In the genomic region with DNA sequence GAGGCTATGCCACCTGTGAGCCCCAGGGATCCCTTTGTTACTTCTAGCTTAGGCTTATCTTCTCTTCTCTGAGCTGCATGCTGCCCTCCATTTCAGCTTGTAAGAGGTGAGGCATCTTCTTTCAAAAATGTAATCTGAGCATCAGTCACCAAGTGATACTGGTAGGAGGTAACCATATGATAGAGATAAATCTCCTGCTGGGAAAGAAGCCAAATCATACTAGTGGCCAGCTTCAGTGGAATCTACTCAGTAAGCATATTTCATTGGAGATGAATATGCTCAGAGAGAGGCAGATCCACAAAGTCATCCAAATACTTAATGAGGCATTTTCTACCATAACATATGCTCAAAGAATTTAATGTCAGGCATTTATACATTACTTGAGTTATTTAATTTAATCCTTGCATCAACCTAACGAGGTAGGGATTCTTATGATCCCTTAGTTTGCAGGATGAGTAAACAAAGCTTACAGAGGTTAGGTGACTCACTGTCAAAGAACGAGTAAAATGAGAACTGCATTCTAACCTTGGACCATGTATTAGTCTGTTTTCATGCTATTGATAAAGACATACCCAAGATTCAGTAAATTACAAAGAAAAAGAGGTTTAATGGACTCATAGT, we compare ENCODE assay signal across 23 cellular contexts. TPM values are rescaled to one million over a fixed set of nuclear protein-coding genes. Genes with fewer than 3 reads are reported as not detected.
A peak's percentile ranks its signal among the peaks of the same experiment; 100 is the strongest.
DNase-seq lines count a peak whose midpoint lies in the region; ATAC-seq, FAIRE-seq and TF ChIP-seq lines count a peak whose summit lies in the region.
"Had no signal": no experiment of that assay in that cellular context is flagged by ENCODE, and none has a peak within 500 bp of the region (broad histone marks: within the 10 kb centered on the region; RNA-seq: fewer than 3 reads in every experiment).

No MANE protein-coding gene starts in this region.

- dilution Hi-C loops in endothelial cell of umbilical vein (cut with MboI; ENCODE audit: extremely low pct_ligation_motif_present, low sequenced_read_pairs): no loop called here

- no peak overlapping the region for H3K4me3 Mint-ChIP-seq in HFFc6
- H3K4me3 Mint-ChIP-seq in activated CD4-positive, alpha-beta T cell treated with anti-CD3 and anti-CD28 coated beads, Interleukin-2, amount 10 ng/mL, durations not matched to agents 24 days and 14 days: no peak overlapping the region

- H3K27ac ChIP-seq in RWPE1: peak overlapping the region; percentile 20; the same call in 1 of the 2 replicates
- no peak overlapping the region for H3K27ac ChIP-seq in endothelial cell of umbilical vein (ENCODE audit: insufficient read depth, low read depth, low read length)
- H3K27ac ChIP-seq: esophagus muscularis mucosa, neutrophil, right atrium auricular region had no signal

- no TSS peak for BruUV-seq in endothelial cell of umbilical vein (replicated peaks; lab: Mats Ljungman, UMichigan)

- DNase-seq in A172 (ENCODE audit: low spot score): peak; percentile 87
- peak; percentile 31 for DNase-seq in HFFc6
- DNase-seq in RWPE1 (ENCODE audit: low spot score): peak; percentile 67
- DNase-seq in endothelial cell of umbilical vein (ENCODE audit: low read depth, low spot score): no peak
- no peak for DNase-seq in activated CD4-positive, alpha-beta T cell treated with anti-CD3 and anti-CD28 coated beads, Interleukin-2, amount 10 ng/mL, durations not matched to agents 24 days and 14 days
- DNase-seq in NCI-H187 treated with DMSO at 0.1 percent for 48 hours (lab: John Stamatoyannopoulos, UW): no peak
- DNase-seq in H7: no peak
- DNase-seq: activated CD4-positive, CD25-positive, alpha-beta regulatory T cell; activated effector memory CD4-positive, alpha-beta T cell treated with Interleukin-2 at 50 U/mL for 16 hours; CD8-positive, alpha-beta memory T cell; dermis blood vessel endothelial cell; GOT3; hypothalamus; MG63; mucosa of descending colon; NCI-H2029; NCI-H82 had no signal

- H4K20me1 ChIP-seq in endothelial cell of umbilical vein (replicated peaks; ENCODE audit: control insufficient read depth, extremely low read depth, insufficient read depth, low read length): no peaks in the 10 kb centered on the region

- no peaks in the 10 kb centered on the region for H3K36me3 Mint-ChIP-seq in HFFc6 (ENCODE audit: low read depth)
- no peaks in the 10 kb centered on the region for H3K36me3 Mint-ChIP-seq in activated CD4-positive, alpha-beta T cell treated with anti-CD3 and anti-CD28 coated beads, Interleukin-2, amount 10 ng/mL, durations not matched to agents 24 days and 14 days (ENCODE audit: low read depth)
- H3K36me3 Mint-ChIP-seq: CD8-positive, alpha-beta memory T cell had no signal

- no peaks in the 10 kb centered on the region for H3K79me2 ChIP-seq in endothelial cell of umbilical vein (ENCODE audit: control insufficient read depth, insufficient read depth, low read length)

- no peak for ATAC-seq in GM18520 (IDR thresholded peaks at IDR 0.05; ENCODE audit: unreplicated experiment)
- ATAC-seq: mucosa of descending colon had no signal

- no peak for FAIRE-seq in endothelial cell of umbilical vein (lab: Jason Lieb, UNC)
- FAIRE-seq: GM12892 had no signal

- H3K9me1 ChIP-seq in endothelial cell of umbilical vein (replicated peaks; ENCODE audit: control insufficient read depth, extremely low read depth, insufficient read depth, low read length): no peaks in the 10 kb centered on the region

- POLR2A ChIA-PET in RWPE1 (lab: Yijun Ruan, JAX; ENCODE audit: low non-redundant PET) (no interaction called here), endothelial cell of umbilical vein (lab: Charles Lee) (no interaction called here)

- intact Hi-C loops in endothelial cell of umbilical vein (cut with micrococcal nuclease): no loop called here
- intact Hi-C loops in activated CD4-positive, alpha-beta T cell treated with anti-CD3 and anti-CD28 coated beads, Interleukin-2, amount 10 ng/mL, durations not matched to agents 24 days and 14 days (cut with micrococcal nuclease): no loop called here

- peaks cover 10% of the 10 kb centered on the region for H3K4me1 Mint-ChIP-seq in HFFc6 (ENCODE audit: low read depth)
- no peaks in the 10 kb centered on the region for H3K4me1 Mint-ChIP-seq in activated CD4-positive, alpha-beta T cell treated with anti-CD3 and anti-CD28 coated beads, Interleukin-2, amount 10 ng/mL, durations not matched to agents 24 days and 14 days
- H3K4me1 Mint-ChIP-seq: CD8-positive, alpha-beta memory T cell had no signal

- CTCF ChIA-PET in RWPE1 (lab: Yijun Ruan, JAX) (interaction anchor here (0.5 to 0.6 kb wide), 2 partner anchors 474 to 1000 kb away, joined by 3 read pairs; no protein-coding TSS in a partner anchor), endothelial cell of umbilical vein (lab: Charles Lee) (interaction anchor here (0.9 kb wide), 1 partner anchor 57 kb away, joined by 4 read pairs; no protein-coding TSS in a partner anchor)

- H3K27me3 Mint-ChIP-seq in HFFc6 (ENCODE audit: insufficient read depth): peaks cover 4% of the 10 kb centered on the region; the same call in 1 of the 2 replicates
- H3K27me3 Mint-ChIP-seq in activated CD4-positive, alpha-beta T cell treated with anti-CD3 and anti-CD28 coated beads, Interleukin-2, amount 10 ng/mL, durations not matched to agents 24 days and 14 days: no peaks in the 10 kb centered on the region

- peaks cover 0 to 2% of the 10 kb centered on the region in 2 experiments for H3K27me3 ChIP-seq in endothelial cell of umbilical vein (ENCODE audit: control insufficient read depth in 2 of 2, insufficient read depth in 2 of 2, low read length in 2 of 2)
- no peaks in the 10 kb centered on the region for H3K27me3 ChIP-seq in H7 (ENCODE audit: control insufficient read depth, insufficient read depth, low read length)
- H3K27me3 ChIP-seq: esophagus muscularis mucosa, MG63, neutrophil, right atrium auricular region had no signal

- H3K4me2 ChIP-seq in endothelial cell of umbilical vein (ENCODE audit: insufficient read depth, low read length): no peak overlapping the region

- H3K9me3 Mint-ChIP-seq in HFFc6: no peaks in the 10 kb centered on the region
- no peaks in the 10 kb centered on the region for H3K9me3 Mint-ChIP-seq in activated CD4-positive, alpha-beta T cell treated with anti-CD3 and anti-CD28 coated beads, Interleukin-2, amount 10 ng/mL, durations not matched to agents 24 days and 14 days

- no peak overlapping the region for H2AFZ ChIP-seq in endothelial cell of umbilical vein (ENCODE audit: low read depth, low read length)

- no peaks in the 10 kb centered on the region for H3K9me3 ChIP-seq in endothelial cell of umbilical vein (replicated peaks; ENCODE audit: control insufficient read depth, insufficient read depth, low read length)
- H3K9me3 ChIP-seq: esophagus muscularis mucosa, MG63, mucosa of descending colon, neutrophil, right atrium auricular region had no signal

- TF ChIP-seq CTCF in HFFc6 (IDR thresholded peaks at IDR 0.05) (no peak), RWPE1 (conservative IDR thresholded peaks at IDR 0.05; ENCODE audit: low read depth) (no peak), endothelial cell of umbilical vein (IDR thresholded peaks at IDR 0.05; ENCODE audit: extremely low read depth in 1 of 2, insufficient read depth in 1 of 2, low read depth in 1 of 2, low read length in 2 of 2) (no peak)

- no peak overlapping the region for H3K27ac Mint-ChIP-seq in HFFc6
- H3K27ac Mint-ChIP-seq in activated CD4-positive, alpha-beta T cell treated with anti-CD3 and anti-CD28 coated beads, Interleukin-2, amount 10 ng/mL, durations not matched to agents 24 days and 14 days: no peak overlapping the region
- H3K27ac Mint-ChIP-seq: CD8-positive, alpha-beta memory T cell had no signal

- no peaks in the 10 kb centered on the region for H3K4me1 ChIP-seq in endothelial cell of umbilical vein (ENCODE audit: control insufficient read depth, extremely low read depth, insufficient read depth, low read length)
- H3K4me1 ChIP-seq: esophagus muscularis mucosa, right atrium auricular region had no signal

- no peak overlapping the region for H3K9ac ChIP-seq in endothelial cell of umbilical vein (replicated peaks; ENCODE audit: extremely low read depth, insufficient read depth, low read length)

- H3K36me3 ChIP-seq in endothelial cell of umbilical vein (ENCODE audit: control insufficient read depth in 2 of 2, extremely low read depth in 1 of 2, insufficient read depth in 2 of 2, low read length in 2 of 2) (no peaks in the 10 kb centered on the region), H7 (replicated peaks; ENCODE audit: control insufficient read depth, insufficient read depth, low read length) (no peaks in the 10 kb centered on the region)
- H3K36me3 ChIP-seq: esophagus muscularis mucosa, MG63, neutrophil, right atrium auricular region had no signal

- H3K4me3 ChIP-seq in endothelial cell of umbilical vein (replicated peaks in 1 of 3; ENCODE audit: insufficient read depth in 1 of 3, low read depth in 1 of 3, low read length in 3 of 3) (no peak overlapping the region), H7 (ENCODE audit: insufficient read depth, low read depth, low read length) (no peak overlapping the region)
- H3K4me3 ChIP-seq: esophagus muscularis mucosa, MG63, mucosa of descending colon, right atrium auricular region had no signal

- TF ChIP-seq POLR2A in endothelial cell of umbilical vein (IDR thresholded peaks at IDR 0.05; ENCODE audit: low read depth, low read length): no peak

TF ChIP-seq in endothelial cell of umbilical vein, 7 proteins besides CTCF, POLR2A, EP300 and RAD21:
- TF ChIP-seq POLR2AphosphoS5 (IDR thresholded peaks at IDR 0.05; ENCODE audit: insufficient read depth, low read depth, low read length) (no peak), FOS (IDR thresholded peaks at IDR 0.05; ENCODE audit: borderline replicate concordance, insufficient read depth, low read length) (peak; percentile 30)

RNA-seq across cellular contexts. Expression of gene DMRTA1, which starts 50.9 kb away (rescaled TPM):
- total RNA-seq in A172 (2014; rRNA removed; shearing (Covaris generic)): 0.88 and 2.3 TPM in 2 replicates
- total RNA-seq in HFFc6 (2021; fragmentation: NEBNext Ultra II Directional; extraction: Animal tissue kit (Norgen Biotek cat#: 25700)): not detected
- total RNA-seq in endothelial cell of umbilical vein: 1.2 and 2.1 TPM in 2 replicates
- 0.14 and 0.19 TPM in 2 replicates for polyA plus RNA-seq in endothelial cell of umbilical vein
- polyA plus RNA-seq in endothelial cell of umbilical vein (2011; cell fraction: cytosol; rRNA removed): 0.14 and 0.19 TPM in 2 replicates
- 0.30 and 0.34 TPM in 2 replicates for polyA plus RNA-seq in endothelial cell of umbilical vein (2011; cell fraction: nucleus; rRNA removed)
- 1.1 and 1.5 TPM in 2 replicates for polyA plus RNA-seq in endothelial cell of umbilical vein (2012)
- polyA minus RNA-seq in endothelial cell of umbilical vein: 0.34 and 0.45 TPM in 2 replicates
- polyA minus RNA-seq in endothelial cell of umbilical vein (2011; cell fraction: cytosol; rRNA and poly(A)+ RNA removed): 0.31 TPM
- polyA minus RNA-seq in endothelial cell of umbilical vein (2011; cell fraction: nucleus; rRNA and poly(A)+ RNA removed): 1.4 and 1.8 TPM in 2 replicates
- total RNA-seq in activated CD4-positive, alpha-beta T cell treated with anti-CD3 and anti-CD28 coated beads, Interleukin-2, amount 10 ng/mL, durations not matched to agents 24 days and 14 days: not detected in 2 replicates
- 3.4 and 4.0 TPM in 2 replicates for total RNA-seq in H7 (2014; rRNA removed; shearing (Covaris generic))
- total RNA-seq: CD8-positive, alpha-beta memory T cell; T-helper 1 cell treated with Interleukin-12 subunit alpha and Interleukin-12 subunit beta and Interleukin-4 antibody, amounts not matched to agents 30 ng/mL and 1 ng/mL, for 36 hours had no signal
- polyA plus RNA-seq: CD8-positive, alpha-beta memory T cell had no signal

Comparison
In these comparisons a context has a peak if more than half of its experiments do, and no peak if none do; other contexts are left out.
1. DNase-seq: peak in A172 (single experiment), HFFc6 (single experiment) and RWPE1 (single experiment); none in endothelial cell of umbilical vein (single experiment), activated CD4-positive, alpha-beta T cell treated with anti-CD3 and anti-CD28 coated beads, Interleukin-2, amount 10 ng/mL, durations not matched to agents 24 days and 14 days (single experiment), NCI-H187 treated with DMSO at 0.1 percent for 48 hours (single experiment) and H7 (single experiment).